ENCODE assay signal across 8 cellular contexts in the genomic region with DNA sequence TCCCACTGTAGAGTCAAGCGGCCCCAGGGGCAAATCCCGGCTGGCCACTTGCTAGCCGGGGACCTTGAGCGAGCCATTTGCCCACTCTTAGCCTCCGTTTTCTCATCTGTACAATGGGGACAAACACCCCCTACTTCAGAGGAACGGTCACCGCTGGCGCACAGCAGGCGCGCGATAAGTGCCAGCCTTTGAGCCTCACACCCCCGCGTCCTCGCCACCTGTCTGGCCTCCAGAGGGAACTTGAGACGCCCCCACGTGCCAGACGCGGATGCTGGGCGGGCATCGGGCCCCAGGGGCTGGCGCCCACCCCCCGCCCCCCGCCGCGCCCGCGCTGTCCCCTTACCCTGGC.
DNase-seq lines count a peak whose midpoint lies in the region; ATAC-seq and TF ChIP-seq lines count a peak whose summit lies in the region.

No MANE protein-coding gene starts in this region.

- CTCF ChIA-PET in AG04450 (lab: Charles Lee): no interaction called here

- no peak for TF ChIP-seq CTCF in AG04450 (IDR thresholded peaks at IDR 0.05; ENCODE audit: low read depth, low read length)

- no peaks in the 10 kb centered on the region for H3K36me3 Mint-ChIP-seq in activated naive CD8-positive, alpha-beta T cell treated with anti-CD3 and anti-CD28 coated beads, Interleukin-2, amount 50 U/mL, for 24 hours (ENCODE audit: low read depth)
- no peaks in the 10 kb centered on the region for H3K36me3 Mint-ChIP-seq in naive B cell

- no peak overlapping the region for H3K27ac Mint-ChIP-seq in activated naive CD8-positive, alpha-beta T cell treated with anti-CD3 and anti-CD28 coated beads, Interleukin-2, amount 50 U/mL, for 24 hours
- no peak overlapping the region for H3K27ac Mint-ChIP-seq in naive B cell

- H3K4me1 Mint-ChIP-seq in activated naive CD8-positive, alpha-beta T cell treated with anti-CD3 and anti-CD28 coated beads, Interleukin-2, amount 50 U/mL, for 24 hours: peaks cover 9% of the 10 kb centered on the region
- H3K4me1 Mint-ChIP-seq in naive B cell: peaks cover 8 to 13% (median 12%) of the 10 kb centered on the region in 3 donors

- peaks cover 5% of the 10 kb centered on the region for H3K27me3 ChIP-seq in AG04450 (ENCODE audit: control insufficient read depth, insufficient read depth, low read length)
- peaks cover 19% of the 10 kb centered on the region for H3K27me3 ChIP-seq in HUES48 (ENCODE audit: control insufficient read depth, insufficient read depth, low read length)

- POLR2A ChIA-PET in AG04450 (lab: Yijun Ruan, JAX): no interaction called here

- no peaks in the 10 kb centered on the region for H3K36me3 ChIP-seq in HUES48 (ENCODE audit: control insufficient read depth, insufficient read depth, low read length)

- H3K4me3 ChIP-seq in AG04450 (ENCODE audit: low read depth, low read length): peak overlapping the region; percentile 58
- H3K4me3 ChIP-seq in HUES48 (ENCODE audit: low read depth, low read length): peak overlapping the region; percentile 52; the same call in 1 of the 2 replicates

- ATAC-seq in activated naive CD8-positive, alpha-beta T cell treated with anti-CD3 and anti-CD28 coated beads, Interleukin-2, amount 50 U/mL, for 24 hours: no peak
- ATAC-seq in naive B cell (ENCODE audit: low read depth in 2 of 2) (peak; percentile 19 to 25), HG02852 (IDR thresholded peaks at IDR 0.05; ENCODE audit: unreplicated experiment) (no peak), HG02678 (IDR thresholded peaks at IDR 0.05; ENCODE audit: unreplicated experiment) (no peak), HG02840 (IDR thresholded peaks at IDR 0.05; ENCODE audit: low FRiP score, unreplicated experiment) (no peak)

- peaks cover 5% of the 10 kb centered on the region for H3K27me3 Mint-ChIP-seq in activated naive CD8-positive, alpha-beta T cell treated with anti-CD3 and anti-CD28 coated beads, Interleukin-2, amount 50 U/mL, for 24 hours
- H3K27me3 Mint-ChIP-seq in naive B cell: peaks cover 30 to 74% (median 45%) of the 10 kb centered on the region in 3 donors

- no peaks in the 10 kb centered on the region for H3K9me3 Mint-ChIP-seq in activated naive CD8-positive, alpha-beta T cell treated with anti-CD3 and anti-CD28 coated beads, Interleukin-2, amount 50 U/mL, for 24 hours
- no peaks in the 10 kb centered on the region for H3K9me3 Mint-ChIP-seq in naive B cell

- peaks cover 23% of the 10 kb centered on the region for H3K4me1 ChIP-seq in HUES48 (ENCODE audit: control insufficient read depth, insufficient read depth, low read length)

- H3K9ac ChIP-seq in HUES48 (ENCODE audit: low read depth, low read length): no peak overlapping the region

- H3K27ac ChIP-seq in AG04450 (ENCODE audit: low read depth, low read length): no peak overlapping the region
- no peak overlapping the region for H3K27ac ChIP-seq in HUES48 (ENCODE audit: low read depth, low read length)

- no peak for DNase-seq in AG04450 (ENCODE audit: low read depth, low spot score)
- DNase-seq in activated naive CD8-positive, alpha-beta T cell treated with anti-CD3 and anti-CD28 coated beads, Interleukin-2, amount 50 U/mL, for 24 hours: peak; percentile 20
- no peak for DNase-seq in naive B cell
- no peak for DNase-seq in cortex of kidney (lab: John Stamatoyannopoulos, UW)

- peak overlapping the region; percentile 32 for H3K4me3 Mint-ChIP-seq in activated naive CD8-positive, alpha-beta T cell treated with anti-CD3 and anti-CD28 coated beads, Interleukin-2, amount 50 U/mL, for 24 hours
- H3K4me3 Mint-ChIP-seq in naive B cell: peak overlapping the region; percentile 53 to 86 (median 70)

- H3K9me3 ChIP-seq in AG04450 (ENCODE audit: control insufficient read depth, insufficient read depth, low read length) (no peaks in the 10 kb centered on the region; the same call in 1 of the 2 replicates), HUES48 (ENCODE audit: control insufficient read depth, insufficient read depth, low read length) (no peaks in the 10 kb centered on the region)

Comparison
In these comparisons a context has a peak if more than half of its experiments do, and no peak if none do; other contexts are left out.
1. ATAC-seq: peak in naive B cell (2 of 2); none in activated naive CD8-positive, alpha-beta T cell treated with anti-CD3 and anti-CD28 coated beads, Interleukin-2, amount 50 U/mL, for 24 hours (single experiment), HG02852 (single experiment), HG02678 (single experiment) and HG02840 (single experiment).